Comparison of ENCODE assay signal across 22 cellular contexts in genomic region chr9:91832322-91832721, GRCh38.
"Had no signal": no experiment of that assay in that cellular context is flagged by ENCODE, and none has a peak within 500 bp of the region (broad histone marks: within the 10 kb centered on the region; RNA-seq: fewer than 3 reads in every experiment).

No MANE protein-coding gene starts in this region.

- H3K9me3 Mint-ChIP-seq: naive thymus-derived CD8-positive, alpha-beta T cell; neural crest cell; stimulated activated memory B cell treated with anti-CD40 and anti-IgM and Interleukin-4, amounts not matched to agents 10 μg/mL and 1 μg/mL and 100 μg/mL, for 72 hours; stimulated activated naive CD8-positive, alpha-beta T cell treated with anti-CD3 and anti-CD28 coated beads, Interleukin-15, Interleukin-2, amounts not matched to agents 100 ng/mL and 50 ng/mL, for 24 hours had no signal

- H3K36me3 ChIP-seq: esophagus muscularis mucosa, gastrocnemius medialis, heart right ventricle, ovary, prostate gland, right lobe of liver, spleen, transverse colon had no signal

- H3K27ac Mint-ChIP-seq: naive thymus-derived CD8-positive, alpha-beta T cell; stimulated activated memory B cell treated with anti-CD40 and anti-IgM and Interleukin-4, amounts not matched to agents 10 μg/mL and 1 μg/mL and 100 μg/mL, for 72 hours; stimulated activated naive CD8-positive, alpha-beta T cell treated with anti-CD3 and anti-CD28 coated beads, Interleukin-15, Interleukin-2, amounts not matched to agents 100 ng/mL and 50 ng/mL, for 24 hours had no signal

- H3K4me3 Mint-ChIP-seq: naive thymus-derived CD8-positive, alpha-beta T cell; neural crest cell; stimulated activated memory B cell treated with anti-CD40 and anti-IgM and Interleukin-4, amounts not matched to agents 10 μg/mL and 1 μg/mL and 100 μg/mL, for 72 hours; stimulated activated naive CD8-positive, alpha-beta T cell treated with anti-CD3 and anti-CD28 coated beads, Interleukin-15, Interleukin-2, amounts not matched to agents 100 ng/mL and 50 ng/mL, for 24 hours had no signal

- H3K27ac ChIP-seq: epithelial cell of prostate, esophagus muscularis mucosa, gastrocnemius medialis, heart right ventricle, ovary, prostate gland, right lobe of liver, spleen, testis, transverse colon had no signal

- H3K27me3 Mint-ChIP-seq: stimulated activated memory B cell treated with anti-CD40 and anti-IgM and Interleukin-4, amounts not matched to agents 10 μg/mL and 1 μg/mL and 100 μg/mL, for 72 hours had no signal

- DNase-seq: effector memory CD4-positive, alpha-beta T cell; gastrocnemius medialis; heart right ventricle; hypothalamus; kidney glomerular epithelial cell; mucosa of descending colon; naive thymus-derived CD8-positive, alpha-beta T cell; nucleus accumbens; ovary; right lobe of liver; spleen; stimulated activated CD4-positive, alpha-beta T cell treated with anti-CD3 and anti-CD28 coated beads, Interleukin-15, amount 100 ng/mL, for 24 hours; stimulated activated CD4-positive, alpha-beta T cell treated with anti-CD3 and anti-CD28 coated beads, Interleukin-1b, Interleukin-23, amount 100 ng/mL, for 48 hours; stimulated activated CD4-positive, alpha-beta T cell treated with anti-CD3 and anti-CD28 coated beads, Interleukin-4, amount 100 ng/mL, for 24 hours; testis; transverse colon had no signal

- H3K27me3 ChIP-seq: esophagus muscularis mucosa, ovary, right lobe of liver, spleen, testis, transverse colon had no signal

- H3K4me3 ChIP-seq: esophagus muscularis mucosa, gastrocnemius medialis, heart right ventricle, mucosa of descending colon, ovary, prostate gland, right lobe of liver, spleen, testis, transverse colon had no signal

- H3K9me3 ChIP-seq: esophagus muscularis mucosa, gastrocnemius medialis, heart right ventricle, mucosa of descending colon, ovary, prostate gland, right lobe of liver, spleen, testis, transverse colon had no signal

- H3K4me1 ChIP-seq: gastrocnemius medialis, heart right ventricle, right lobe of liver, spleen, testis had no signal

- H3K4me1 Mint-ChIP-seq: naive thymus-derived CD8-positive, alpha-beta T cell; stimulated activated memory B cell treated with anti-CD40 and anti-IgM and Interleukin-4, amounts not matched to agents 10 μg/mL and 1 μg/mL and 100 μg/mL, for 72 hours had no signal

- H3K36me3 Mint-ChIP-seq: naive thymus-derived CD8-positive, alpha-beta T cell; stimulated activated memory B cell treated with anti-CD40 and anti-IgM and Interleukin-4, amounts not matched to agents 10 μg/mL and 1 μg/mL and 100 μg/mL, for 72 hours had no signal
